ENCODE assay signal across 1 cellular context in genomic region chrX:103919336-103919682, GRCh38.
TF ChIP-seq lines count a peak whose summit lies in the region.

No MANE protein-coding gene starts in this region.

TF ChIP-seq in endothelial cell of umbilical vein, 7 proteins besides CTCF, POLR2A, EP300 and RAD21:
- TF ChIP-seq MYC (IDR thresholded peaks at IDR 0.05; ENCODE audit: low read depth, low read length) (no peak), JUN (IDR thresholded peaks at IDR 0.05; ENCODE audit: borderline replicate concordance, insufficient read depth, insufficient read length, low read depth) (no peak), POLR2AphosphoS5 (IDR thresholded peaks at IDR 0.05; ENCODE audit: insufficient read depth, low read depth, low read length) (no peak), MAX (IDR thresholded peaks at IDR 0.05; ENCODE audit: insufficient read depth, insufficient read length) (no peak), FOS (IDR thresholded peaks at IDR 0.05; ENCODE audit: borderline replicate concordance, insufficient read depth, low read length) (no peak), GATA2 (IDR thresholded peaks at IDR 0.05; ENCODE audit: insufficient read depth, insufficient read length, low read depth, low read length) (no peak), EZH2 (IDR thresholded peaks at IDR 0.05; ENCODE audit: borderline replicate concordance, low read depth, low read length, severe bottlenecking) (no peak)
